1 cellular context compared by ENCODE assay signal in the genomic region with DNA sequence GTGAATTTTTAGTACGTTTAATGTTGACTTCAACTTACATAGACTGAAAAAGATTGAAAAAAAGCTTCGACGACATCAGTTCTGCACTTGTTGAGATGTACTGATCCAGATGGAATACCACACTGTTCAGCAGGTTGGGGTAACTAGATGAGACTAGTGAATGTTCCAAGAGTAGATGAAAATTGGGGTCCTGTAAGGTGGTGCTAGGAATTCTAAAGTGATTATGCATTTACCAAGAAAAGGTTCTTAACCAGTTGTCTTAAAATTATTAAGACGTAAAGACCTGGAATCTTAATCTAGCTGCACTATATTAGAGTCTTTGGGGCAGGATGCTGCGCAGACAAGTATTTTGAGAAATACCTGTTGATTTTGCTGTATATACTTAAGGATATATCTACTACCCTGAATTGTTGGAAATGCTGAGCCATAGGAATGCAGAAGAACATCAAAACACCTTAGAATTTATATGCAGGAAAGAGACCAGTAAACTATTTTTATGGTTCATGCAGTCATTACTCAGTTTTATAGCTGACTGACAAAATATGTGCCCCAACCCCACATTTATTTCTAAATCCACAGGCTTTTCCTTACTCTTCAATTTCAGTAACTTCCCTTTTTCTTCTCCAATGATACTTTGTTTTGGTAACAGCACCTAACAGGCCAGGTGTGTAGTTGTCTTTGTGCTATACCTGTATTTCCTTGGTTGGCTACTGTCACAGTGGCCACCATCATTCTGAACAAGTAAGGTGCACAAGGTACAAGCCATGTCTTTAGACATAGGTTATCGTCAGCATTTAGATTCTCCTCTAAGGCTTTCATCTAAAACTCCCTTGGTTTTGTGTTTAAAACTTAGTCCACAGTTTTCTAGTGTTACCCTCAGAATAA.
A peak's percentile ranks its signal among the peaks of the same experiment; 100 is the strongest.
TF ChIP-seq lines count a peak whose summit lies in the region.

No MANE protein-coding gene starts in this region.

TF ChIP-seq in H1, 55 proteins besides CTCF, POLR2A, EP300 and RAD21:
- TF ChIP-seq RXRA (IDR thresholded peaks at IDR 0.05; ENCODE audit: insufficient read depth, low read depth, low read length) (no peak), TAF7 (optimal IDR thresholded peaks at IDR 0.05; ENCODE audit: borderline replicate concordance, low read depth, low read length) (no peak), SRF (IDR thresholded peaks at IDR 0.05; ENCODE audit: low read depth, low read length) (no peak), SUZ12 (IDR thresholded peaks at IDR 0.05; ENCODE audit: low read length) (no peak), JUND (IDR thresholded peaks at IDR 0.05; ENCODE audit: low read length) (no peak), POLR2AphosphoS5 (IDR thresholded peaks at IDR 0.05; ENCODE audit: low read depth, low read length) (peak; percentile 83), EZH2 (IDR thresholded peaks at IDR 0.05; ENCODE audit: low read depth, low read length, severe bottlenecking) (no peak), NRF1 (IDR thresholded peaks at IDR 0.05; ENCODE audit: low read depth, low read length) (0 out of 2 replicates have a peak, but pooled peaks have one; percentile 14), SIN3A (conservative IDR thresholded peaks at IDR 0.05 in 1 of 2, IDR thresholded peaks at IDR 0.05 in 1 of 2; ENCODE audit: low read depth in 1 of 2, low read length in 2 of 2) (no peak), CTBP2 (IDR thresholded peaks at IDR 0.05; ENCODE audit: borderline replicate concordance, insufficient read depth, insufficient read length, low read length) (no peak), CHD2 (IDR thresholded peaks at IDR 0.05; ENCODE audit: low read length) (peak; percentile 45; the same call in 1 of the 2 replicates), TBP (IDR thresholded peaks at IDR 0.05; ENCODE audit: low read depth, low read length) (no peak), MAFK (IDR thresholded peaks at IDR 0.05; ENCODE audit: low read depth, low read length) (no peak), KDM5A (IDR thresholded peaks at IDR 0.05; ENCODE audit: low read length) (no peak), FOSL1 (IDR thresholded peaks at IDR 0.05; ENCODE audit: insufficient read depth, low read depth, low read length) (no peak)
